1 cellular context compared by ENCODE assay signal in the genomic region with DNA sequence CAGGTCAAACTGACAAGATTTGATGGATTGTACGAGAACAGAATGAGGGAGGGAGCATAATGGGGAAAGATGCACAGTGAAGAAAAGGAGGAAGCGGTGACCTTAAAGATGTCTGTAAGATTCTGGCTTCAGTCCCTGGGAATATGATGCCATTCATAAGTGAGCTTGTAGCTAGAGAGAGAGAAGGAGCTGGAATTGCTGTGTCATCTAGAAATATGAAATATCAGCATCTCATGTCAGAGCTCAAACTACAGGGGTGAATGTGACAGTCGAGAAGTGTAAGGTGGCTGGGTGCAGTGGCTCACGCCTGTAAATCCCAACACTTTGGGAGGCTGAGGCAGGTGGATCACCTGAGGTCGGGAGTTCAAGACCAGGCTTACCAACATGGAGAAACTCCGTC.
TF ChIP-seq lines count a peak whose summit lies in the region.

No MANE protein-coding gene starts in this region.

TF ChIP-seq in GM23338, 12 proteins besides CTCF, POLR2A, EP300 and RAD21 (continued from another document):
- TF ChIP-seq, protein P1, sequence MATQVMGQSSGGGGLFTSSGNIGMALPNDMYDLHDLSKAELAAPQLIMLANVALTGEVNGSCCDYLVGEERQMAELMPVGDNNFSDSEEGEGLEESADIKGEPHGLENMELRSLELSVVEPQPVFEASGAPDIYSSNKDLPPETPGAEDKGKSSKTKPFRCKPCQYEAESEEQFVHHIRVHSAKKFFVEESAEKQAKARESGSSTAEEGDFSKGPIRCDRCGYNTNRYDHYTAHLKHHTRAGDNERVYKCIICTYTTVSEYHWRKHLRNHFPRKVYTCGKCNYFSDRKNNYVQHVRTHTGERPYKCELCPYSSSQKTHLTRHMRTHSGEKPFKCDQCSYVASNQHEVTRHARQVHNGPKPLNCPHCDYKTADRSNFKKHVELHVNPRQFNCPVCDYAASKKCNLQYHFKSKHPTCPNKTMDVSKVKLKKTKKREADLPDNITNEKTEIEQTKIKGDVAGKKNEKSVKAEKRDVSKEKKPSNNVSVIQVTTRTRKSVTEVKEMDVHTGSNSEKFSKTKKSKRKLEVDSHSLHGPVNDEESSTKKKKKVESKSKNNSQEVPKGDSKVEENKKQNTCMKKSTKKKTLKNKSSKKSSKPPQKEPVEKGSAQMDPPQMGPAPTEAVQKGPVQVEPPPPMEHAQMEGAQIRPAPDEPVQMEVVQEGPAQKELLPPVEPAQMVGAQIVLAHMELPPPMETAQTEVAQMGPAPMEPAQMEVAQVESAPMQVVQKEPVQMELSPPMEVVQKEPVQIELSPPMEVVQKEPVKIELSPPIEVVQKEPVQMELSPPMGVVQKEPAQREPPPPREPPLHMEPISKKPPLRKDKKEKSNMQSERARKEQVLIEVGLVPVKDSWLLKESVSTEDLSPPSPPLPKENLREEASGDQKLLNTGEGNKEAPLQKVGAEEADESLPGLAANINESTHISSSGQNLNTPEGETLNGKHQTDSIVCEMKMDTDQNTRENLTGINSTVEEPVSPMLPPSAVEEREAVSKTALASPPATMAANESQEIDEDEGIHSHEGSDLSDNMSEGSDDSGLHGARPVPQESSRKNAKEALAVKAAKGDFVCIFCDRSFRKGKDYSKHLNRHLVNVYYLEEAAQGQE (IDR thresholded peaks at IDR 0.05; ENCODE audit: unreplicated experiment) = no peak
- TF ChIP-seq ZNF114 (CRISPR knock-in tag; IDR thresholded peaks at IDR 0.05) = no peak
